ENCODE assay signal across 25 cellular contexts in genomic region chr9:74285075-74285474, GRCh38.
DNase-seq lines count a peak whose midpoint lies in the region; ATAC-seq, FAIRE-seq and TF ChIP-seq lines count a peak whose summit lies in the region.
"Had no signal": no experiment of that assay in that cellular context is flagged by ENCODE, and none has a peak within 500 bp of the region (broad histone marks: within the 10 kb centered on the region; RNA-seq: fewer than 3 reads in every experiment).

No MANE protein-coding gene starts in this region.

- no peaks in the 10 kb centered on the region for H3K9me2 ChIP-seq in OCI-LY1 (ENCODE audit: low read depth, low read length)

- no peak for FAIRE-seq in bronchial epithelial cell (lab: Jason Lieb, UNC)
- FAIRE-seq: A204.1, keratinocyte had no signal

- no peak overlapping the region; the same call in 1 of the 2 replicates for H3K9ac ChIP-seq in OCI-LY1 (ENCODE audit: low read length)

- peak overlapping the region; percentile 25; the same call in 1 of the 2 replicates for H3K4me2 ChIP-seq in OCI-LY1 (ENCODE audit: low read length)

- no peak overlapping the region for H3K4me3 ChIP-seq in OCI-LY1 (ENCODE audit: low read depth, low read length, poor library complexity, severe bottlenecking)
- no peak overlapping the region for H3K4me3 ChIP-seq in bronchial epithelial cell (ENCODE audit: low read depth, low read length)
- H3K4me3 ChIP-seq in foreskin fibroblast (ENCODE audit: low read depth in 1 of 2, low read length in 2 of 2), result no peak overlapping the region
- H3K4me3 ChIP-seq: cardiac muscle cell, lower lobe of right lung, sigmoid colon, SJSA1, upper lobe of left lung had no signal

- TF ChIP-seq CTCF in OCI-LY1 (IDR thresholded peaks at IDR 0.05; ENCODE audit: low read length), result no peak
- no peak for TF ChIP-seq CTCF in bronchial epithelial cell (IDR thresholded peaks at IDR 0.05; ENCODE audit: insufficient read depth, low read length, severe bottlenecking)
- no peak for TF ChIP-seq CTCF in foreskin fibroblast (IDR thresholded peaks at IDR 0.05; ENCODE audit: low read depth, low read length)

- no peaks in the 10 kb centered on the region for H3K36me3 ChIP-seq in OCI-LY1 (ENCODE audit: insufficient read depth, low read length)
- no peaks in the 10 kb centered on the region for H3K36me3 ChIP-seq in bronchial epithelial cell (ENCODE audit: control insufficient read depth, insufficient read depth, low read length)
- H3K36me3 ChIP-seq: BE2C, cardiac muscle cell, lower lobe of right lung, sigmoid colon, SJSA1, upper lobe of left lung had no signal

- H3K4me1 ChIP-seq in OCI-LY1 (ENCODE audit: insufficient read depth, low read length, severe bottlenecking), result peaks cover 66% of the 10 kb centered on the region
- H3K4me1 ChIP-seq: BE2C, lower lobe of right lung, sigmoid colon, SJSA1, upper lobe of left lung had no signal

- H3K9me3 ChIP-seq in OCI-LY1 (ENCODE audit: low read length), result no peaks in the 10 kb centered on the region
- H3K9me3 ChIP-seq: BE2C, lower lobe of right lung, sigmoid colon, SJSA1, upper lobe of left lung had no signal

- no peaks in the 10 kb centered on the region for H3K79me2 ChIP-seq in OCI-LY1 (ENCODE audit: insufficient read depth, low read length)

- H3K27ac ChIP-seq in OCI-LY1 (ENCODE audit: low read depth, low read length, poor library complexity, severe bottlenecking), result peak overlapping the region; percentile 71
- H3K27ac ChIP-seq: cardiac muscle cell, HL-60, lower lobe of right lung, sigmoid colon, SJSA1, upper lobe of left lung had no signal

- no peaks in the 10 kb centered on the region; the same call in 1 of the 2 replicates for H3F3A ChIP-seq in OCI-LY1 (ENCODE audit: insufficient read depth, low read length)

- H2AFZ ChIP-seq in OCI-LY1 (ENCODE audit: low read length), result peak overlapping the region; percentile 7; the same call in 1 of the 2 replicates

- DNase-seq in NCI-H1105 treated with DMSO at 0.1 percent for 48 hours (lab: John Stamatoyannopoulos, UW) (peak; percentile 24), NCI-H1105 (lab: John Stamatoyannopoulos, UW) (no peak), bronchial epithelial cell (ENCODE audit: low read depth) (peak; percentile 29), renal cortical epithelial cell (ENCODE audit: low read depth) (peak; percentile 18), iPS-NIHi11 (ENCODE audit: low spot score) (no peak), foreskin fibroblast (no peak)
- DNase-seq: activated B cell treated with CpG ODN at 0.5 μM for 24 hours; activated CD4-positive, alpha-beta T cell treated with anti-CD3 and anti-CD28 coated beads, Interleukin-2, amount 50 U/mL, for 48 hours; BE2C; Calu3; dermis blood vessel endothelial cell; lower lobe of right lung; NCI-H1417 treated with DMSO at 0.1 percent for 48 hours; NCI-H2171; PC-3; posterior cingulate gyrus; sigmoid colon; upper lobe of left lung had no signal

- H4K20me1 ChIP-seq in OCI-LY1 (ENCODE audit: insufficient read depth, low read length), result no peaks in the 10 kb centered on the region

- ATAC-seq in HG03108 (IDR thresholded peaks at IDR 0.05; ENCODE audit: unreplicated experiment), result no peak
- ATAC-seq: lower lobe of right lung, PC-3 had no signal

- H3K27me3 ChIP-seq in OCI-LY1 (ENCODE audit: insufficient read depth, low read length), result no peaks in the 10 kb centered on the region
- no peaks in the 10 kb centered on the region for H3K27me3 ChIP-seq in bronchial epithelial cell (ENCODE audit: control insufficient read depth, insufficient read depth, low read length)
- H3K27me3 ChIP-seq: BE2C, cardiac muscle cell, sigmoid colon, SJSA1, upper lobe of left lung had no signal

Comparison
In these comparisons a context has a peak if more than half of its experiments do, and no peak if none do; other contexts are left out.
1. DNase-seq: peak in NCI-H1105 treated with DMSO at 0.1 percent for 48 hours (single experiment), bronchial epithelial cell (single experiment) and renal cortical epithelial cell (single experiment); none in NCI-H1105 (single experiment), iPS-NIHi11 (single experiment) and foreskin fibroblast (0 of 2).